ENCODE assay signal across 1 cellular context in the genomic region with DNA sequence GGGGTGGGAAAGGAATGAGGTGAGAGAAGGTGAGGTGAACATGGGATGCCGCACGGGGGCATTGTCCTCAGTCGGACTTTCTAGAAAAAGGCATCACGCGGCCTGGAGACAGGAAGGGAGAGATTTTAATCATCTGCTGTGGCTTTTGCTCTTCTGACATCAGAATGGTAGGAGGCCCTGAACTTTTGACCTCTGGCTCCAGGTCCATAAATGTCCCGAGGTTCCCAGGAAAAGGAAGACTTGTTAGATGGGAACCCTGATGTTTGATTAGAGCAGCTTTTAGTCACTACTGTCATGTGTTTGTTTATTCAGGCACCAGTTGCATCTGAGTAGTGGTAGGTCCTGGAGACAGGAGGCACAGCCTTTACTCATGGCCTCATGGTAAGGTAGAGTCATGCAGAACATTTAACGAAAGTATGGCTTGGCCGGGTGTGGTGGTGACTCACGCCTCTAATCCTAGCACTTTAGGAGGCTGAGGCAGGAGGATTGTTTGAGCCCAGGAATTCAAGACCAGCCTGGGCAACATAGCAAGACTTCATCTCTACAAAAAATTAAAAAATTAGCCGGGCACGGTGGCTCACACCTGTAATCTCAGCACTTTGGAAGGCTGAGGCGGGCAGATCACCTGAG.
TF ChIP-seq lines count a peak whose summit lies in the region.

No MANE protein-coding gene starts in this region.

TF ChIP-seq in HepG2, 621 proteins besides CTCF, POLR2A, EP300 and RAD21 (continued from another document and continues in another):
- TF ChIP-seq, protein P1, sequence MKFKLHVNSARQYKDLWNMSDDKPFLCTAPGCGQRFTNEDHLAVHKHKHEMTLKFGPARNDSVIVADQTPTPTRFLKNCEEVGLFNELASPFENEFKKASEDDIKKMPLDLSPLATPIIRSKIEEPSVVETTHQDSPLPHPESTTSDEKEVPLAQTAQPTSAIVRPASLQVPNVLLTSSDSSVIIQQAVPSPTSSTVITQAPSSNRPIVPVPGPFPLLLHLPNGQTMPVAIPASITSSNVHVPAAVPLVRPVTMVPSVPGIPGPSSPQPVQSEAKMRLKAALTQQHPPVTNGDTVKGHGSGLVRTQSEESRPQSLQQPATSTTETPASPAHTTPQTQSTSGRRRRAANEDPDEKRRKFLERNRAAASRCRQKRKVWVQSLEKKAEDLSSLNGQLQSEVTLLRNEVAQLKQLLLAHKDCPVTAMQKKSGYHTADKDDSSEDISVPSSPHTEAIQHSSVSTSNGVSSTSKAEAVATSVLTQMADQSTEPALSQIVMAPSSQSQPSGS (CRISPR knock-in tag; IDR thresholded peaks at IDR 0.05) = peak; percentile 62
- TF ChIP-seq, protein P2, sequence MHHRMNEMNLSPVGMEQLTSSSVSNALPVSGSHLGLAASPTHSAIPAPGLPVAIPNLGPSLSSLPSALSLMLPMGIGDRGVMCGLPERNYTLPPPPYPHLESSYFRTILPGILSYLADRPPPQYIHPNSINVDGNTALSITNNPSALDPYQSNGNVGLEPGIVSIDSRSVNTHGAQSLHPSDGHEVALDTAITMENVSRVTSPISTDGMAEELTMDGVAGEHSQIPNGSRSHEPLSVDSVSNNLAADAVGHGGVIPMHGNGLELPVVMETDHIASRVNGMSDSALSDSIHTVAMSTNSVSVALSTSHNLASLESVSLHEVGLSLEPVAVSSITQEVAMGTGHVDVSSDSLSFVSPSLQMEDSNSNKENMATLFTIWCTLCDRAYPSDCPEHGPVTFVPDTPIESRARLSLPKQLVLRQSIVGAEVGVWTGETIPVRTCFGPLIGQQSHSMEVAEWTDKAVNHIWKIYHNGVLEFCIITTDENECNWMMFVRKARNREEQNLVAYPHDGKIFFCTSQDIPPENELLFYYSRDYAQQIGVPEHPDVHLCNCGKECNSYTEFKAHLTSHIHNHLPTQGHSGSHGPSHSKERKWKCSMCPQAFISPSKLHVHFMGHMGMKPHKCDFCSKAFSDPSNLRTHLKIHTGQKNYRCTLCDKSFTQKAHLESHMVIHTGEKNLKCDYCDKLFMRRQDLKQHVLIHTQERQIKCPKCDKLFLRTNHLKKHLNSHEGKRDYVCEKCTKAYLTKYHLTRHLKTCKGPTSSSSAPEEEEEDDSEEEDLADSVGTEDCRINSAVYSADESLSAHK (CRISPR knock-in tag; IDR thresholded peaks at IDR 0.05; ENCODE audit: borderline replicate concordance) = no peak
- TF ChIP-seq SNAI1 (CRISPR knock-in tag; IDR thresholded peaks at IDR 0.05; ENCODE audit: borderline replicate concordance) (no peak), HMG20B (CRISPR knock-in tag; conservative IDR thresholded peaks at IDR 0.05) (peak; percentile 73), ZNF780A (CRISPR knock-in tag; IDR thresholded peaks at IDR 0.05) (no peak), ZNF264 (CRISPR knock-in tag; IDR thresholded peaks at IDR 0.05) (peak; percentile 79; the same call in 1 of the 2 replicates), KMT2A (CRISPR knock-in tag; IDR thresholded peaks at IDR 0.05) (no peak), ZNF138 (CRISPR knock-in tag; IDR thresholded peaks at IDR 0.05; ENCODE audit: low read depth) (no peak), SIX4 (CRISPR knock-in tag; IDR thresholded peaks at IDR 0.05) (peak; percentile 16; the same call in 1 of the 2 replicates), GATAD1 (CRISPR knock-in tag; IDR thresholded peaks at IDR 0.05) (peak; percentile 72; the same call in 1 of the 2 replicates), BHLHE40 (IDR thresholded peaks at IDR 0.05; ENCODE audit: low read length) (no peak; the same call in 1 of the 2 replicates), ZNF850 (CRISPR knock-in tag; conservative IDR thresholded peaks at IDR 0.05) (0 out of 2 replicates have a peak, but pooled peaks have one; percentile 12), ZNF614 (CRISPR knock-in tag; IDR thresholded peaks at IDR 0.05; ENCODE audit: borderline replicate concordance) (peak; percentile 84; the same call in 1 of the 2 replicates), HNF4G (IDR thresholded peaks at IDR 0.05; ENCODE audit: borderline replicate concordance, low read depth, low read length) (peak; percentile 80), HNF4G (CRISPR knock-in tag; IDR thresholded peaks at IDR 0.05; ENCODE audit: borderline replicate concordance, low read depth) (peak; percentile 89; the same call in 1 of the 2 replicates), ZNF33A (CRISPR knock-in tag; IDR thresholded peaks at IDR 0.05; ENCODE audit: borderline replicate concordance) (no peak)
- TF ChIP-seq, protein P3, sequence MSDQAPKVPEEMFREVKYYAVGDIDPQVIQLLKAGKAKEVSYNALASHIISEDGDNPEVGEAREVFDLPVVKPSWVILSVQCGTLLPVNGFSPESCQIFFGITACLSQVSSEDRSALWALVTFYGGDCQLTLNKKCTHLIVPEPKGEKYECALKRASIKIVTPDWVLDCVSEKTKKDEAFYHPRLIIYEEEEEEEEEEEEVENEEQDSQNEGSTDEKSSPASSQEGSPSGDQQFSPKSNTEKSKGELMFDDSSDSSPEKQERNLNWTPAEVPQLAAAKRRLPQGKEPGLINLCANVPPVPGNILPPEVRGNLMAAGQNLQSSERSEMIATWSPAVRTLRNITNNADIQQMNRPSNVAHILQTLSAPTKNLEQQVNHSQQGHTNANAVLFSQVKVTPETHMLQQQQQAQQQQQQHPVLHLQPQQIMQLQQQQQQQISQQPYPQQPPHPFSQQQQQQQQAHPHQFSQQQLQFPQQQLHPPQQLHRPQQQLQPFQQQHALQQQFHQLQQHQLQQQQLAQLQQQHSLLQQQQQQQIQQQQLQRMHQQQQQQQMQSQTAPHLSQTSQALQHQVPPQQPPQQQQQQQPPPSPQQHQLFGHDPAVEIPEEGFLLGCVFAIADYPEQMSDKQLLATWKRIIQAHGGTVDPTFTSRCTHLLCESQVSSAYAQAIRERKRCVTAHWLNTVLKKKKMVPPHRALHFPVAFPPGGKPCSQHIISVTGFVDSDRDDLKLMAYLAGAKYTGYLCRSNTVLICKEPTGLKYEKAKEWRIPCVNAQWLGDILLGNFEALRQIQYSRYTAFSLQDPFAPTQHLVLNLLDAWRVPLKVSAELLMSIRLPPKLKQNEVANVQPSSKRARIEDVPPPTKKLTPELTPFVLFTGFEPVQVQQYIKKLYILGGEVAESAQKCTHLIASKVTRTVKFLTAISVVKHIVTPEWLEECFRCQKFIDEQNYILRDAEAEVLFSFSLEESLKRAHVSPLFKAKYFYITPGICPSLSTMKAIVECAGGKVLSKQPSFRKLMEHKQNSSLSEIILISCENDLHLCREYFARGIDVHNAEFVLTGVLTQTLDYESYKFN (CRISPR knock-in tag; conservative IDR thresholded peaks at IDR 0.05) = peak; percentile 85
- TF ChIP-seq, protein P4, sequence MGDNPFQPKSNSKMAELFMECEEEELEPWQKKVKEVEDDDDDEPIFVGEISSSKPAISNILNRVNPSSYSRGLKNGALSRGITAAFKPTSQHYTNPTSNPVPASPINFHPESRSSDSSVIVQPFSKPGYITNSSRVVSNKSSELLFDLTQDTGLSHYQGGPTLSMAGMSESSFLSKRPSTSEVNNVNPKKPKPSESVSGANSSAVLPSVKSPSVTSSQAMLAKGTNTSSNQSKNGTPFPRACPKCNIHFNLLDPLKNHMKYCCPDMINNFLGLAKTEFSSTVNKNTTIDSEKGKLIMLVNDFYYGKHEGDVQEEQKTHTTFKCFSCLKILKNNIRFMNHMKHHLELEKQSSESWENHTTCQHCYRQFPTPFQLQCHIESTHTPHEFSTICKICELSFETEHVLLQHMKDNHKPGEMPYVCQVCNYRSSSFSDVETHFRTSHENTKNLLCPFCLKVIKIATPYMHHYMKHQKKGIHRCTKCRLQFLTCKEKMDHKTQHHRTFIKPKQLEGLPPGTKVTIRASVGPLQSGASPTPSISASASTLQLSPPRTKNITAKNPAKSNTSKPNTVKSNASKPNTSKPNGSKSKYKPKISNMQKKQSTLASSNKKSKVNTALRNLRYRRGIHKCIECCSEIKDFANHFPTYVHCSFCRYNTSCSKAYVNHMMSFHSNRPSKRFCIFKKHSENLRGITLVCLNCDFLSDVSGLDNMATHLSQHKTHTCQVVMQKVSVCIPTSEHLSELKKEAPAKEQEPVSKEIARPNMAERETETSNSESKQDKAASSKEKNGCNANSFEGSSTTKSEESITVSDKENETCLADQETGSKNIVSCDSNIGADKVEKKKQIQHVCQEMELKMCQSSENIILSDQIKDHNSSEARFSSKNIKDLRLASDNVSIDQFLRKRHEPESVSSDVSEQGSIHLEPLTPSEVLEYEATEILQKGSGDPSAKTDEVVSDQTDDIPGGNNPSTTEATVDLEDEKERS (CRISPR knock-in tag; IDR thresholded peaks at IDR 0.05) = peak; percentile 32; the same call in 1 of the 2 replicates
- TF ChIP-seq, protein P5, sequence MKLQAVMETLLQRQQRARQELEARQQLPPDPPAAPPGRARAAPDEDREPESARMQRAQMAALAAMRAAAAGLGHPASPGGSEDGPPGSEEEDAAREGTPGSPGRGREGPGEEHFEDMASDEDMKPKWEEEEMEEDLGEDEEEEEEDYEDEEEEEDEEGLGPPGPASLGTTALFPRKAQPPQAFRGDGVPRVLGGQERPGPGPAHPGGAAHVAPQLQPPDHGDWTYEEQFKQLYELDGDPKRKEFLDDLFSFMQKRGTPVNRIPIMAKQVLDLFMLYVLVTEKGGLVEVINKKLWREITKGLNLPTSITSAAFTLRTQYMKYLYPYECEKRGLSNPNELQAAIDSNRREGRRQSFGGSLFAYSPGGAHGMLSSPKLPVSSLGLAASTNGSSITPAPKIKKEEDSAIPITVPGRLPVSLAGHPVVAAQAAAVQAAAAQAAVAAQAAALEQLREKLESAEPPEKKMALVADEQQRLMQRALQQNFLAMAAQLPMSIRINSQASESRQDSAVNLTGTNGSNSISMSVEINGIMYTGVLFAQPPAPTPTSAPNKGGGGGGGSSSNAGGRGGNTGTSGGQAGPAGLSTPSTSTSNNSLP (IDR thresholded peaks at IDR 0.05; ENCODE audit: low read depth, low read length) = peak; percentile 70; the same call in 1 of the 2 replicates
- TF ChIP-seq, protein P6, sequence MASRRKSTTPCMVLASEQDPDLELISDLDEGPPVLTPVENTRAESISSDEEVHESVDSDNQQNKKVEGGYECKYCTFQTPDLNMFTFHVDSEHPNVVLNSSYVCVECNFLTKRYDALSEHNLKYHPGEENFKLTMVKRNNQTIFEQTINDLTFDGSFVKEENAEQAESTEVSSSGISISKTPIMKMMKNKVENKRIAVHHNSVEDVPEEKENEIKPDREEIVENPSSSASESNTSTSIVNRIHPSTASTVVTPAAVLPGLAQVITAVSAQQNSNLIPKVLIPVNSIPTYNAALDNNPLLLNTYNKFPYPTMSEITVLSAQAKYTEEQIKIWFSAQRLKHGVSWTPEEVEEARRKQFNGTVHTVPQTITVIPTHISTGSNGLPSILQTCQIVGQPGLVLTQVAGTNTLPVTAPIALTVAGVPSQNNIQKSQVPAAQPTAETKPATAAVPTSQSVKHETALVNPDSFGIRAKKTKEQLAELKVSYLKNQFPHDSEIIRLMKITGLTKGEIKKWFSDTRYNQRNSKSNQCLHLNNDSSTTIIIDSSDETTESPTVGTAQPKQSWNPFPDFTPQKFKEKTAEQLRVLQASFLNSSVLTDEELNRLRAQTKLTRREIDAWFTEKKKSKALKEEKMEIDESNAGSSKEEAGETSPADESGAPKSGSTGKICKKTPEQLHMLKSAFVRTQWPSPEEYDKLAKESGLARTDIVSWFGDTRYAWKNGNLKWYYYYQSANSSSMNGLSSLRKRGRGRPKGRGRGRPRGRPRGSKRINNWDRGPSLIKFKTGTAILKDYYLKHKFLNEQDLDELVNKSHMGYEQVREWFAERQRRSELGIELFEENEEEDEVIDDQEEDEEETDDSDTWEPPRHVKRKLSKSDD (CRISPR knock-in tag; IDR thresholded peaks at IDR 0.05; ENCODE audit: low read depth) = peak; percentile 22; the same call in 1 of the 2 replicates
- TF ChIP-seq, protein P7, sequence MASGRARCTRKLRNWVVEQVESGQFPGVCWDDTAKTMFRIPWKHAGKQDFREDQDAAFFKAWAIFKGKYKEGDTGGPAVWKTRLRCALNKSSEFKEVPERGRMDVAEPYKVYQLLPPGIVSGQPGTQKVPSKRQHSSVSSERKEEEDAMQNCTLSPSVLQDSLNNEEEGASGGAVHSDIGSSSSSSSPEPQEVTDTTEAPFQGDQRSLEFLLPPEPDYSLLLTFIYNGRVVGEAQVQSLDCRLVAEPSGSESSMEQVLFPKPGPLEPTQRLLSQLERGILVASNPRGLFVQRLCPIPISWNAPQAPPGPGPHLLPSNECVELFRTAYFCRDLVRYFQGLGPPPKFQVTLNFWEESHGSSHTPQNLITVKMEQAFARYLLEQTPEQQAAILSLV (CRISPR knock-in tag; IDR thresholded peaks at IDR 0.05; ENCODE audit: borderline replicate concordance) = peak; percentile 49; the same call in 1 of the 2 replicates
- TF ChIP-seq, protein P8, sequence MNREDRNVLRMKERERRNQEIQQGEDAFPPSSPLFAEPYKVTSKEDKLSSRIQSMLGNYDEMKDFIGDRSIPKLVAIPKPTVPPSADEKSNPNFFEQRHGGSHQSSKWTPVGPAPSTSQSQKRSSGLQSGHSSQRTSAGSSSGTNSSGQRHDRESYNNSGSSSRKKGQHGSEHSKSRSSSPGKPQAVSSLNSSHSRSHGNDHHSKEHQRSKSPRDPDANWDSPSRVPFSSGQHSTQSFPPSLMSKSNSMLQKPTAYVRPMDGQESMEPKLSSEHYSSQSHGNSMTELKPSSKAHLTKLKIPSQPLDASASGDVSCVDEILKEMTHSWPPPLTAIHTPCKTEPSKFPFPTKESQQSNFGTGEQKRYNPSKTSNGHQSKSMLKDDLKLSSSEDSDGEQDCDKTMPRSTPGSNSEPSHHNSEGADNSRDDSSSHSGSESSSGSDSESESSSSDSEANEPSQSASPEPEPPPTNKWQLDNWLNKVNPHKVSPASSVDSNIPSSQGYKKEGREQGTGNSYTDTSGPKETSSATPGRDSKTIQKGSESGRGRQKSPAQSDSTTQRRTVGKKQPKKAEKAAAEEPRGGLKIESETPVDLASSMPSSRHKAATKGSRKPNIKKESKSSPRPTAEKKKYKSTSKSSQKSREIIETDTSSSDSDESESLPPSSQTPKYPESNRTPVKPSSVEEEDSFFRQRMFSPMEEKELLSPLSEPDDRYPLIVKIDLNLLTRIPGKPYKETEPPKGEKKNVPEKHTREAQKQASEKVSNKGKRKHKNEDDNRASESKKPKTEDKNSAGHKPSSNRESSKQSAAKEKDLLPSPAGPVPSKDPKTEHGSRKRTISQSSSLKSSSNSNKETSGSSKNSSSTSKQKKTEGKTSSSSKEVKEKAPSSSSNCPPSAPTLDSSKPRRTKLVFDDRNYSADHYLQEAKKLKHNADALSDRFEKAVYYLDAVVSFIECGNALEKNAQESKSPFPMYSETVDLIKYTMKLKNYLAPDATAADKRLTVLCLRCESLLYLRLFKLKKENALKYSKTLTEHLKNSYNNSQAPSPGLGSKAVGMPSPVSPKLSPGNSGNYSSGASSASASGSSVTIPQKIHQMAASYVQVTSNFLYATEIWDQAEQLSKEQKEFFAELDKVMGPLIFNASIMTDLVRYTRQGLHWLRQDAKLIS (CRISPR knock-in tag; IDR thresholded peaks at IDR 0.05) = no peak
- TF ChIP-seq, protein P9, sequence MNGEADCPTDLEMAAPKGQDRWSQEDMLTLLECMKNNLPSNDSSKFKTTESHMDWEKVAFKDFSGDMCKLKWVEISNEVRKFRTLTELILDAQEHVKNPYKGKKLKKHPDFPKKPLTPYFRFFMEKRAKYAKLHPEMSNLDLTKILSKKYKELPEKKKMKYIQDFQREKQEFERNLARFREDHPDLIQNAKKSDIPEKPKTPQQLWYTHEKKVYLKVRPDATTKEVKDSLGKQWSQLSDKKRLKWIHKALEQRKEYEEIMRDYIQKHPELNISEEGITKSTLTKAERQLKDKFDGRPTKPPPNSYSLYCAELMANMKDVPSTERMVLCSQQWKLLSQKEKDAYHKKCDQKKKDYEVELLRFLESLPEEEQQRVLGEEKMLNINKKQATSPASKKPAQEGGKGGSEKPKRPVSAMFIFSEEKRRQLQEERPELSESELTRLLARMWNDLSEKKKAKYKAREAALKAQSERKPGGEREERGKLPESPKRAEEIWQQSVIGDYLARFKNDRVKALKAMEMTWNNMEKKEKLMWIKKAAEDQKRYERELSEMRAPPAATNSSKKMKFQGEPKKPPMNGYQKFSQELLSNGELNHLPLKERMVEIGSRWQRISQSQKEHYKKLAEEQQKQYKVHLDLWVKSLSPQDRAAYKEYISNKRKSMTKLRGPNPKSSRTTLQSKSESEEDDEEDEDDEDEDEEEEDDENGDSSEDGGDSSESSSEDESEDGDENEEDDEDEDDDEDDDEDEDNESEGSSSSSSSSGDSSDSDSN (CRISPR knock-in tag; IDR thresholded peaks at IDR 0.05) = peak; percentile 59
